In the genomic region with DNA sequence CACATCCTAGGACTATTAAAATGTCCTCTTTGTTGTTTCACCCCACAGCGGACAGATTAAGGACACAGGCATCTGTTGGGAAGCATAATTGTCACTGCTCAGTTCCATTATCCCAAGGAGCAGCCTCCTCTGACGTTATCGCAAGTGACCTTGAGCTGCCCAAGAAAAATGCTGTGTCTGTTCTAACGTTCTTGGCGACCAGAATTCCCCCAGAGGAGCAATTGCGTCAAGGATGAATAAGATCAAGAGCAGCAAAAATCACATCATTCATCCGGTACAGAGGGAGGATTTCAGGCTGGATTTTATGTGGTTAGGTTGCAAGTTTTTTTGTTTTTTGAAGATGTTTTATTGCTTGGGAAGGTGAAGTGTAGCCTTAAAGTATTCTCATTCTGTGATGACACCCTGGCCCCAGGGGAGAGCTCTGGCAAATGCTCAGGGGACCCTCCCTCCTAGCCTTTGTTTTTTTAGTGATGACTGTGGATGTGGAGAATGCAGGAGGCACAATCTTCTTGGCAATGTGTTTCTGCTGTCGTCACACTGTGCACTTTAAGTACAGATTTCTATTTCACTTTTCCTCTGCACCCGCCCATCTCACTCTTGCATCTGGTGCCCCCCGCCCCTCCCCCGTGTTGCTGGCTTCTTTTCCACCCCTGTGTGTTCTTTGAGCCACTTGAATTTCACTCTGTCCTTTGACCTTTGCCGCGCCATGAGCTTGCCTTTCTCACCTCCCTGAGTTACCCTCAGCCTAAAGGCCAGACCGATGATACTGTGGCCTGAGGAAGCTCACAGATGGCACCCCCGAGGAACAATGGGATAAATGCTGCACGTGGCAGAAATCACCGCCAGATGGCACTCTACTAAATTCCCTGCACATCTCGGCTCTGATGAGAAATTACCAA, we compare ENCODE assay signal across 8 cellular contexts.
DNase-seq lines count a peak whose midpoint lies in the region; ATAC-seq and TF ChIP-seq lines count a peak whose summit lies in the region.

No MANE protein-coding gene starts in this region.

- H3K27ac ChIP-seq in DOHH2 (ENCODE audit: low read depth, low read length) (no peak overlapping the region), mesendoderm (ENCODE audit: low read depth, low read length) (no peak overlapping the region)
- no peak overlapping the region for H3K27ac ChIP-seq in effector memory CD4-positive, alpha-beta T cell (ENCODE audit: insufficient read depth, low read length, poor library complexity, severe bottlenecking)

- H2BK120ac ChIP-seq in mesendoderm (ENCODE audit: low read depth, low read length), result no peak overlapping the region

- H3K27me3 ChIP-seq in DOHH2 (ENCODE audit: control insufficient read depth, low read length) (no peaks in the 10 kb centered on the region), mesendoderm (ENCODE audit: insufficient read depth, low read length, poor library complexity) (no peaks in the 10 kb centered on the region)
- no peaks in the 10 kb centered on the region for H3K27me3 ChIP-seq in effector memory CD4-positive, alpha-beta T cell (replicated peaks; ENCODE audit: control insufficient read depth, insufficient read depth, low read length, poor library complexity, severe bottlenecking)

- no peaks in the 10 kb centered on the region for H3K36me3 ChIP-seq in DOHH2 (ENCODE audit: control insufficient read depth, low read length)
- no peaks in the 10 kb centered on the region for H3K36me3 ChIP-seq in effector memory CD4-positive, alpha-beta T cell (ENCODE audit: control insufficient read depth, insufficient read depth, low read length)
- no peaks in the 10 kb centered on the region for H3K36me3 ChIP-seq in mesendoderm (ENCODE audit: control insufficient read depth, insufficient read depth, low read length)

- H3K79me1 ChIP-seq in mesendoderm (ENCODE audit: low read length), result no peaks in the 10 kb centered on the region

- peak overlapping the region; percentile 72 for H3K18ac ChIP-seq in mesendoderm (ENCODE audit: low read length)

- no peaks in the 10 kb centered on the region for H3F3A ChIP-seq in DOHH2 (ENCODE audit: control insufficient read depth, insufficient read depth)

- peaks cover 3% of the 10 kb centered on the region; the same call in 1 of the 2 replicates for H3K4me1 ChIP-seq in DOHH2 (ENCODE audit: control insufficient read depth, low read length)
- H3K4me1 ChIP-seq in effector memory CD4-positive, alpha-beta T cell (ENCODE audit: control insufficient read depth, insufficient read depth, low read length, poor library complexity, severe bottlenecking), result peaks cover 5% of the 10 kb centered on the region
- no peaks in the 10 kb centered on the region for H3K4me1 ChIP-seq in mesendoderm (ENCODE audit: control insufficient read depth, low read depth, low read length)

- ATAC-seq in HG02623 (IDR thresholded peaks at IDR 0.05; ENCODE audit: unreplicated experiment), result peak; percentile 45
- no peak for ATAC-seq in HG02763 (IDR thresholded peaks at IDR 0.05; ENCODE audit: unreplicated experiment)

- H2BK15ac ChIP-seq in mesendoderm (replicated peaks; ENCODE audit: low read depth), result no peak overlapping the region

- peak; percentile 84 for DNase-seq in NCI-H69 (lab: John Stamatoyannopoulos, UW)
- DNase-seq in activated CD8-positive, alpha-beta memory T cell treated with anti-CD3 and anti-CD28 coated beads for 1 hour (ENCODE audit: extremely low read depth in 1 of 2, low read depth in 1 of 2), result peak; percentile 32 to 41
- DNase-seq in effector memory CD4-positive, alpha-beta T cell, result peak; percentile 18 to 38 (median 22)
- DNase-seq in mesendoderm, result peak; percentile 82
- peak; percentile 28 for DNase-seq in stimulated activated CD8-positive, alpha-beta memory T cell treated with anti-CD3 and anti-CD28 coated beads, Interleukin-15, amount 100 ng/mL, for 48 hours (ENCODE audit: low read depth in 2 of 2)

- H3K56ac ChIP-seq in mesendoderm (ENCODE audit: low read length), result peak overlapping the region; percentile 81

- no peak overlapping the region for H3K23ac ChIP-seq in mesendoderm (ENCODE audit: low read length)

- no peak overlapping the region for H4K8ac ChIP-seq in mesendoderm (ENCODE audit: low read depth, low read length)

- TF ChIP-seq CTCF in DOHH2 (IDR thresholded peaks at IDR 0.05; ENCODE audit: low read depth, low read length, poor library complexity, severe bottlenecking), result peak; percentile 78

- H3K4ac ChIP-seq in mesendoderm (ENCODE audit: low read depth, low read length), result peak overlapping the region; percentile 7

- H3K4me3 ChIP-seq in DOHH2 (ENCODE audit: low read length) (peak overlapping the region; percentile 14; the same call in 1 of the 2 replicates), mesendoderm (ENCODE audit: low read length) (no peak overlapping the region)
- no peak overlapping the region for H3K4me3 ChIP-seq in effector memory CD4-positive, alpha-beta T cell (ENCODE audit: insufficient read depth, low read depth, low read length, poor library complexity, severe bottlenecking)

- H3K9me2 ChIP-seq in DOHH2 (replicated peaks; ENCODE audit: control insufficient read depth, low read length), result no peaks in the 10 kb centered on the region

- H3K79me2 ChIP-seq in DOHH2 (ENCODE audit: control insufficient read depth, low read length) (no peaks in the 10 kb centered on the region), mesendoderm (ENCODE audit: control insufficient read depth, insufficient read depth, low read length) (no peaks in the 10 kb centered on the region)

- no peaks in the 10 kb centered on the region for H3K9me3 ChIP-seq in DOHH2 (ENCODE audit: control insufficient read depth, insufficient read depth, low read length)
- no peaks in the 10 kb centered on the region for H3K9me3 ChIP-seq in effector memory CD4-positive, alpha-beta T cell (ENCODE audit: control insufficient read depth, low read length)

- no peak overlapping the region for H2BK5ac ChIP-seq in mesendoderm (ENCODE audit: low read length)

- H3K9ac ChIP-seq in mesendoderm (ENCODE audit: low read length), result peak overlapping the region; percentile 23

- no CpG with 5 or more reads among the region's 18 CpGs for WGBS in mesendoderm (ENCODE audit: extremely low coverage, insufficient coverage, low lambda C conversion rate)

- H4K5ac ChIP-seq in mesendoderm (ENCODE audit: low read length), result no peak overlapping the region

- H3K4me2 ChIP-seq in DOHH2 (ENCODE audit: low read length), result peak overlapping the region; percentile 47
- H3K4me2 ChIP-seq in mesendoderm (ENCODE audit: low read length), result no peak overlapping the region

- H2AK5ac ChIP-seq in mesendoderm (ENCODE audit: low read length), result no peak overlapping the region

- H4K20me1 ChIP-seq in DOHH2 (ENCODE audit: control insufficient read depth, insufficient read depth, low read depth, low read length), result no peaks in the 10 kb centered on the region

Comparison
In these comparisons a context has a peak if more than half of its experiments do, and no peak if none do; other contexts are left out.
1. DNase-seq: peak in every context shown above with its lines; median percentile 84 in NCI-H69; 82 in mesendoderm; 36 in activated CD8-positive, alpha-beta memory T cell treated with anti-CD3 and anti-CD28 coated beads for 1 hour; 28 in stimulated activated CD8-positive, alpha-beta memory T cell treated with anti-CD3 and anti-CD28 coated beads, Interleukin-15, amount 100 ng/mL, for 48 hours; 22 in effector memory CD4-positive, alpha-beta T cell.